ENCODE assay signal across 1 cellular context in the genomic region with DNA sequence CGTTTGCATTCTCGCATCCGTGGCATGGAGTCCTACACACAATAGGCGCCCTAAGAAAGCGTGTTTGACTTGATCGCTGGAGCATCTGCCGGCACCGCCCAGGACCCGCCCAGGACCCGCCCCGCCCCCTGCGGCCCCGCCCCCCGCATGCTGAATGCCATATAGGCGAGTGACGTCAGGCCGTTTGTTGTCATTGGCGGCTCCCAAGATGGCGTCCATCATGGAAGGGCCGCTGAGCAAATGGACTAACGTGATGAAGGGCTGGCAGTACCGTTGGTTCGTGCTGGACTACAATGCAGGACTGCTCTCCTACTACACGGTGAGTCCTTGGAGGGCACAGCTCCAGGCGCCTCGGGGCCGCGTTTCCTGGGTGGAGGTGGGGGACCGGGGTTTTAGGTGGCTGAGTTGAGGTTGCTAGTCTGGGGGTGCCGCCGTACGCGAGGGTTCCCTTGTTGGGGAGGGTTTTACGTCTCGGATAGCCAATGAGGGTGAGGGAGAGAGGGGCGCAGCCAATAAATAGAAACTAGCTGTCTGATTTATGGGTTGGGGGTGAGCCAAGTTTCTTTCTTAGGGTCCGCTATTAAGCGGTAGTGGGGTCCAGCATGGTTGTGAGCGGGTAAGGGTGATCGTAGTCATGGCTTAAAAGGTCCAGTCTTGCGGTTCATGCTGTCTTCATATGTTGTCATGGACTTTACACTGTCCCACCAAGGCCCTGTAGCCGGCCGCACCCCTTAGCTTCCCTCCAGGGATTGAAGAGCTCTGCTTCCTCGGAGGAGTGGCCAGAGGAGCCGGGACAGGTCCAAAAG.
A peak's percentile ranks its signal among the peaks of the same experiment; 100 is the strongest.
TF ChIP-seq lines count a peak whose summit lies in the region.

A gene with protein sequence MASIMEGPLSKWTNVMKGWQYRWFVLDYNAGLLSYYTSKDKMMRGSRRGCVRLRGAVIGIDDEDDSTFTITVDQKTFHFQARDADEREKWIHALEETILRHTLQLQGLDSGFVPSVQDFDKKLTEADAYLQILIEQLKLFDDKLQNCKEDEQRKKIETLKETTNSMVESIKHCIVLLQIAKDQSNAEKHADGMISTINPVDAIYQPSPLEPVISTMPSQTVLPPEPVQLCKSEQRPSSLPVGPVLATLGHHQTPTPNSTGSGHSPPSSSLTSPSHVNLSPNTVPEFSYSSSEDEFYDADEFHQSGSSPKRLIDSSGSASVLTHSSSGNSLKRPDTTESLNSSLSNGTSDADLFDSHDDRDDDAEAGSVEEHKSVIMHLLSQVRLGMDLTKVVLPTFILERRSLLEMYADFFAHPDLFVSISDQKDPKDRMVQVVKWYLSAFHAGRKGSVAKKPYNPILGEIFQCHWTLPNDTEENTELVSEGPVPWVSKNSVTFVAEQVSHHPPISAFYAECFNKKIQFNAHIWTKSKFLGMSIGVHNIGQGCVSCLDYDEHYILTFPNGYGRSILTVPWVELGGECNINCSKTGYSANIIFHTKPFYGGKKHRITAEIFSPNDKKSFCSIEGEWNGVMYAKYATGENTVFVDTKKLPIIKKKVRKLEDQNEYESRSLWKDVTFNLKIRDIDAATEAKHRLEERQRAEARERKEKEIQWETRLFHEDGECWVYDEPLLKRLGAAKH (plus strand): TSS at position 190 of the 806 bp plus-strand sequence. CDS start 19 bp downstream, at position 209.

TF ChIP-seq in K562, 482 proteins besides CTCF, POLR2A, EP300 and RAD21 (continued from another document and continues in another):
- peak; percentile 58; the same call in 1 of the 2 replicates for TF ChIP-seq HDAC2 (IDR thresholded peaks at IDR 0.05)
- TF ChIP-seq IFI16 (CRISPR knock-in tag; IDR thresholded peaks at IDR 0.05) = no peak
- no peak for TF ChIP-seq ELF2 (CRISPR knock-in tag; IDR thresholded peaks at IDR 0.05)
- no peak for TF ChIP-seq GTF2A2 (tag; IDR thresholded peaks at IDR 0.05)
- no peak for TF ChIP-seq PTTG1 (tag; IDR thresholded peaks at IDR 0.05; ENCODE audit: low read depth)
- TF ChIP-seq TRIM28 (IDR thresholded peaks at IDR 0.05) = no peak; the same call in 1 of the 2 replicates
- peak; percentile 82 for TF ChIP-seq RBBP5 (IDR thresholded peaks at IDR 0.05; ENCODE audit: borderline replicate concordance, insufficient read depth, low read length, poor library complexity, severe bottlenecking)
- no peak for TF ChIP-seq SPI1 (IDR thresholded peaks at IDR 0.05; ENCODE audit: borderline replicate concordance, low read depth, low read length)
- peak; percentile 30; the same call in 1 of the 2 replicates for TF ChIP-seq MYC (IDR thresholded peaks at IDR 0.05; ENCODE audit: low read depth, low read length)
- 0 out of 2 replicates have a peak, but pooled peaks have one; percentile 22 for TF ChIP-seq MYC (CRISPR knock-in tag; IDR thresholded peaks at IDR 0.05; ENCODE audit: borderline replicate concordance, low read depth)
- no peak for TF ChIP-seq SRSF3 (IDR thresholded peaks at IDR 0.05; ENCODE audit: insufficient read depth, low read length)
- TF ChIP-seq, protein P1, sequence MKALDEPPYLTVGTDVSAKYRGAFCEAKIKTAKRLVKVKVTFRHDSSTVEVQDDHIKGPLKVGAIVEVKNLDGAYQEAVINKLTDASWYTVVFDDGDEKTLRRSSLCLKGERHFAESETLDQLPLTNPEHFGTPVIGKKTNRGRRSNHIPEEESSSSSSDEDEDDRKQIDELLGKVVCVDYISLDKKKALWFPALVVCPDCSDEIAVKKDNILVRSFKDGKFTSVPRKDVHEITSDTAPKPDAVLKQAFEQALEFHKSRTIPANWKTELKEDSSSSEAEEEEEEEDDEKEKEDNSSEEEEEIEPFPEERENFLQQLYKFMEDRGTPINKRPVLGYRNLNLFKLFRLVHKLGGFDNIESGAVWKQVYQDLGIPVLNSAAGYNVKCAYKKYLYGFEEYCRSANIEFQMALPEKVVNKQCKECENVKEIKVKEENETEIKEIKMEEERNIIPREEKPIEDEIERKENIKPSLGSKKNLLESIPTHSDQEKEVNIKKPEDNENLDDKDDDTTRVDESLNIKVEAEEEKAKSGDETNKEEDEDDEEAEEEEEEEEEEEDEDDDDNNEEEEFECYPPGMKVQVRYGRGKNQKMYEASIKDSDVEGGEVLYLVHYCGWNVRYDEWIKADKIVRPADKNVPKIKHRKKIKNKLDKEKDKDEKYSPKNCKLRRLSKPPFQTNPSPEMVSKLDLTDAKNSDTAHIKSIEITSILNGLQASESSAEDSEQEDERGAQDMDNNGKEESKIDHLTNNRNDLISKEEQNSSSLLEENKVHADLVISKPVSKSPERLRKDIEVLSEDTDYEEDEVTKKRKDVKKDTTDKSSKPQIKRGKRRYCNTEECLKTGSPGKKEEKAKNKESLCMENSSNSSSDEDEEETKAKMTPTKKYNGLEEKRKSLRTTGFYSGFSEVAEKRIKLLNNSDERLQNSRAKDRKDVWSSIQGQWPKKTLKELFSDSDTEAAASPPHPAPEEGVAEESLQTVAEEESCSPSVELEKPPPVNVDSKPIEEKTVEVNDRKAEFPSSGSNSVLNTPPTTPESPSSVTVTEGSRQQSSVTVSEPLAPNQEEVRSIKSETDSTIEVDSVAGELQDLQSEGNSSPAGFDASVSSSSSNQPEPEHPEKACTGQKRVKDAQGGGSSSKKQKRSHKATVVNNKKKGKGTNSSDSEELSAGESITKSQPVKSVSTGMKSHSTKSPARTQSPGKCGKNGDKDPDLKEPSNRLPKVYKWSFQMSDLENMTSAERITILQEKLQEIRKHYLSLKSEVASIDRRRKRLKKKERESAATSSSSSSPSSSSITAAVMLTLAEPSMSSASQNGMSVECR (CRISPR knock-in tag; IDR thresholded peaks at IDR 0.05) = peak; percentile 70; the same call in 1 of the 2 replicates
- TF ChIP-seq, protein P2, sequence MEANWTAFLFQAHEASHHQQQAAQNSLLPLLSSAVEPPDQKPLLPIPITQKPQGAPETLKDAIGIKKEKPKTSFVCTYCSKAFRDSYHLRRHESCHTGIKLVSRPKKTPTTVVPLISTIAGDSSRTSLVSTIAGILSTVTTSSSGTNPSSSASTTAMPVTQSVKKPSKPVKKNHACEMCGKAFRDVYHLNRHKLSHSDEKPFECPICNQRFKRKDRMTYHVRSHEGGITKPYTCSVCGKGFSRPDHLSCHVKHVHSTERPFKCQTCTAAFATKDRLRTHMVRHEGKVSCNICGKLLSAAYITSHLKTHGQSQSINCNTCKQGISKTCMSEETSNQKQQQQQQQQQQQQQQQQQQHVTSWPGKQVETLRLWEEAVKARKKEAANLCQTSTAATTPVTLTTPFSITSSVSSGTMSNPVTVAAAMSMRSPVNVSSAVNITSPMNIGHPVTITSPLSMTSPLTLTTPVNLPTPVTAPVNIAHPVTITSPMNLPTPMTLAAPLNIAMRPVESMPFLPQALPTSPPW (CRISPR knock-in tag; IDR thresholded peaks at IDR 0.05) = peak; percentile 78
- no peak for TF ChIP-seq ZKSCAN8 (CRISPR knock-in tag; IDR thresholded peaks at IDR 0.05)
- TF ChIP-seq RBM39 (optimal IDR thresholded peaks at IDR 0.05; ENCODE audit: low read depth, low read length) = no peak
- TF ChIP-seq FOXA3 (CRISPR knock-in tag; conservative IDR thresholded peaks at IDR 0.05 in 1 of 2, IDR thresholded peaks at IDR 0.05 in 1 of 2) = peak in 1 of 2 experiments; percentile 77; a peak in 2 of 4 replicates
- no peak for TF ChIP-seq U2AF2 (optimal IDR thresholded peaks at IDR 0.05; ENCODE audit: low read depth, low read length)
- no peak for TF ChIP-seq NUFIP1 (IDR thresholded peaks at IDR 0.05; ENCODE audit: partially characterized antibody)
- TF ChIP-seq ZNF140 (CRISPR knock-in tag; IDR thresholded peaks at IDR 0.05) = no peak
- TF ChIP-seq, protein P3, sequence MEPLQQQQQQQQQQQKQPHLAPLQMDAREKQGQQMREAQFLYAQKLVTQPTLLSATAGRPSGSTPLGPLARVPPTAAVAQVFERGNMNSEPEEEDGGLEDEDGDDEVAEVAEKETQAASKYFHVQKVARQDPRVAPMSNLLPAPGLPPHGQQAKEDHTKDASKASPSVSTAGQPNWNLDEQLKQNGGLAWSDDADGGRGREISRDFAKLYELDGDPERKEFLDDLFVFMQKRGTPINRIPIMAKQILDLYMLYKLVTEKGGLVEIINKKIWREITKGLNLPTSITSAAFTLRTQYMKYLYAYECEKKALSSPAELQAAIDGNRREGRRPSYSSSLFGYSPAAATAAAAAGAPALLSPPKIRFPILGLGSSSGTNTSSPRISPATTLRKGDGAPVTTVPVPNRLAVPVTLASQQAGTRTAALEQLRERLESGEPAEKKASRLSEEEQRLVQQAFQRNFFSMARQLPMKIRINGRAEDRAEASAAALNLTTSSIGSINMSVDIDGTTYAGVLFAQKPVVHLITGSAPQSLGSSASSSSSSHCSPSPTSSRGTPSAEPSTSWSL (CRISPR knock-in tag; IDR thresholded peaks at IDR 0.05; ENCODE audit: borderline replicate concordance) = no peak
- peak; percentile 80 for TF ChIP-seq MBD2 (IDR thresholded peaks at IDR 0.05; ENCODE audit: borderline replicate concordance, low read depth)
- TF ChIP-seq, protein P4, sequence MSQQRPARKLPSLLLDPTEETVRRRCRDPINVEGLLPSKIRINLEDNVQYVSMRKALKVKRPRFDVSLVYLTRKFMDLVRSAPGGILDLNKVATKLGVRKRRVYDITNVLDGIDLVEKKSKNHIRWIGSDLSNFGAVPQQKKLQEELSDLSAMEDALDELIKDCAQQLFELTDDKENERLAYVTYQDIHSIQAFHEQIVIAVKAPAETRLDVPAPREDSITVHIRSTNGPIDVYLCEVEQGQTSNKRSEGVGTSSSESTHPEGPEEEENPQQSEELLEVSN (IDR thresholded peaks at IDR 0.05; ENCODE audit: borderline replicate concordance in 1 of 2, extremely low read depth in 1 of 2, insufficient read depth in 1 of 2, insufficient read length in 1 of 2, low read depth in 1 of 2, low read length in 1 of 2, poor library complexity in 1 of 2, severe bottlenecking in 1 of 2) = peak in 1 of 2 experiments; percentile 30
- TF ChIP-seq TEAD4 (IDR thresholded peaks at IDR 0.05; ENCODE audit: low read length) = 0 out of 2 replicates have a peak, but pooled peaks have one; percentile 6
- no peak for TF ChIP-seq TEAD4 (CRISPR knock-in tag; IDR thresholded peaks at IDR 0.05; ENCODE audit: borderline replicate concordance)
- TF ChIP-seq RBM25 (IDR thresholded peaks at IDR 0.05; ENCODE audit: low read depth, low read length, severe bottlenecking) = peak; percentile 83
- TF ChIP-seq, protein P5, sequence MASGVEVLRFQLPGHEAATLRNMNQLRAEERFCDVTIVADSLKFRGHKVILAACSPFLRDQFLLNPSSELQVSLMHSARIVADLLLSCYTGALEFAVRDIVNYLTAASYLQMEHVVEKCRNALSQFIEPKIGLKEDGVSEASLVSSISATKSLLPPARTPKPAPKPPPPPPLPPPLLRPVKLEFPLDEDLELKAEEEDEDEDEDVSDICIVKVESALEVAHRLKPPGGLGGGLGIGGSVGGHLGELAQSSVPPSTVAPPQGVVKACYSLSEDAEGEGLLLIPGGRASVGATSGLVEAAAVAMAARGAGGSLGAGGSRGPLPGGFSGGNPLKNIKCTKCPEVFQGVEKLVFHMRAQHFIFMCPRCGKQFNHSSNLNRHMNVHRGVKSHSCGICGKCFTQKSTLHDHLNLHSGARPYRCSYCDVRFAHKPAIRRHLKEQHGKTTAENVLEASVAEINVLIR (CRISPR knock-in tag; IDR thresholded peaks at IDR 0.05) = peak; percentile 58
- TF ChIP-seq, protein P6, sequence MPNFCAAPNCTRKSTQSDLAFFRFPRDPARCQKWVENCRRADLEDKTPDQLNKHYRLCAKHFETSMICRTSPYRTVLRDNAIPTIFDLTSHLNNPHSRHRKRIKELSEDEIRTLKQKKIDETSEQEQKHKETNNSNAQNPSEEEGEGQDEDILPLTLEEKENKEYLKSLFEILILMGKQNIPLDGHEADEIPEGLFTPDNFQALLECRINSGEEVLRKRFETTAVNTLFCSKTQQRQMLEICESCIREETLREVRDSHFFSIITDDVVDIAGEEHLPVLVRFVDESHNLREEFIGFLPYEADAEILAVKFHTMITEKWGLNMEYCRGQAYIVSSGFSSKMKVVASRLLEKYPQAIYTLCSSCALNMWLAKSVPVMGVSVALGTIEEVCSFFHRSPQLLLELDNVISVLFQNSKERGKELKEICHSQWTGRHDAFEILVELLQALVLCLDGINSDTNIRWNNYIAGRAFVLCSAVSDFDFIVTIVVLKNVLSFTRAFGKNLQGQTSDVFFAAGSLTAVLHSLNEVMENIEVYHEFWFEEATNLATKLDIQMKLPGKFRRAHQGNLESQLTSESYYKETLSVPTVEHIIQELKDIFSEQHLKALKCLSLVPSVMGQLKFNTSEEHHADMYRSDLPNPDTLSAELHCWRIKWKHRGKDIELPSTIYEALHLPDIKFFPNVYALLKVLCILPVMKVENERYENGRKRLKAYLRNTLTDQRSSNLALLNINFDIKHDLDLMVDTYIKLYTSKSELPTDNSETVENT (CRISPR knock-in tag; IDR thresholded peaks at IDR 0.05) = no peak
- TF ChIP-seq ETV6 (IDR thresholded peaks at IDR 0.05; ENCODE audit: borderline replicate concordance in 1 of 2, low read depth in 2 of 2, low read length in 1 of 2) = no peak
- no peak for TF ChIP-seq ETV6 (CRISPR knock-in tag; IDR thresholded peaks at IDR 0.05; ENCODE audit: borderline replicate concordance)
- TF ChIP-seq, protein P7, sequence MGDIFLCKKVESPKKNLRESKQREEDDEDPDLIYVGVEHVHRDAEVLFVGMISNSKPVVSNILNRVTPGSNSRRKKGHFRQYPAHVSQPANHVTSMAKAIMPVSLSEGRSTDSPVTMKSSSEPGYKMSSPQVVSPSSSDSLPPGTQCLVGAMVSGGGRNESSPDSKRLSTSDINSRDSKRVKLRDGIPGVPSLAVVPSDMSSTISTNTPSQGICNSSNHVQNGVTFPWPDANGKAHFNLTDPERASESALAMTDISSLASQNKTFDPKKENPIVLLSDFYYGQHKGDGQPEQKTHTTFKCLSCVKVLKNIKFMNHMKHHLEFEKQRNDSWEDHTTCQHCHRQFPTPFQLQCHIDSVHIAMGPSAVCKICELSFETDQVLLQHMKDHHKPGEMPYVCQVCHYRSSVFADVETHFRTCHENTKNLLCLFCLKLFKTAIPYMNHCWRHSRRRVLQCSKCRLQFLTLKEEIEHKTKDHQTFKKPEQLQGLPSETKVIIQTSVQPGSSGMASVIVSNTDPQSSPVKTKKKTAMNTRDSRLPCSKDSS (IDR thresholded peaks at IDR 0.05; ENCODE audit: low read depth, partially characterized antibody) = no peak
- TF ChIP-seq, protein P8, sequence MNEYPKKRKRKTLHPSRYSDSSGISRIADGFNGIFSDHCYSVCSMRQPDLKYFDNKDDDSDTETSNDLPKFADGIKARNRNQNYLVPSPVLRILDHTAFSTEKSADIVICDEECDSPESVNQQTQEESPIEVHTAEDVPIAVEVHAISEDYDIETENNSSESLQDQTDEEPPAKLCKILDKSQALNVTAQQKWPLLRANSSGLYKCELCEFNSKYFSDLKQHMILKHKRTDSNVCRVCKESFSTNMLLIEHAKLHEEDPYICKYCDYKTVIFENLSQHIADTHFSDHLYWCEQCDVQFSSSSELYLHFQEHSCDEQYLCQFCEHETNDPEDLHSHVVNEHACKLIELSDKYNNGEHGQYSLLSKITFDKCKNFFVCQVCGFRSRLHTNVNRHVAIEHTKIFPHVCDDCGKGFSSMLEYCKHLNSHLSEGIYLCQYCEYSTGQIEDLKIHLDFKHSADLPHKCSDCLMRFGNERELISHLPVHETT (CRISPR knock-in tag; conservative IDR thresholded peaks at IDR 0.05 in 1 of 2, IDR thresholded peaks at IDR 0.05 in 1 of 2) = no peak
- TF ChIP-seq CEBPG (CRISPR knock-in tag; IDR thresholded peaks at IDR 0.05) = no peak
- TF ChIP-seq CEBPG (tag; conservative IDR thresholded peaks at IDR 0.05 in 1 of 2, IDR thresholded peaks at IDR 0.05 in 1 of 2) = no peak
